ENCODE assay signal across 11 cellular contexts in the genomic region with DNA sequence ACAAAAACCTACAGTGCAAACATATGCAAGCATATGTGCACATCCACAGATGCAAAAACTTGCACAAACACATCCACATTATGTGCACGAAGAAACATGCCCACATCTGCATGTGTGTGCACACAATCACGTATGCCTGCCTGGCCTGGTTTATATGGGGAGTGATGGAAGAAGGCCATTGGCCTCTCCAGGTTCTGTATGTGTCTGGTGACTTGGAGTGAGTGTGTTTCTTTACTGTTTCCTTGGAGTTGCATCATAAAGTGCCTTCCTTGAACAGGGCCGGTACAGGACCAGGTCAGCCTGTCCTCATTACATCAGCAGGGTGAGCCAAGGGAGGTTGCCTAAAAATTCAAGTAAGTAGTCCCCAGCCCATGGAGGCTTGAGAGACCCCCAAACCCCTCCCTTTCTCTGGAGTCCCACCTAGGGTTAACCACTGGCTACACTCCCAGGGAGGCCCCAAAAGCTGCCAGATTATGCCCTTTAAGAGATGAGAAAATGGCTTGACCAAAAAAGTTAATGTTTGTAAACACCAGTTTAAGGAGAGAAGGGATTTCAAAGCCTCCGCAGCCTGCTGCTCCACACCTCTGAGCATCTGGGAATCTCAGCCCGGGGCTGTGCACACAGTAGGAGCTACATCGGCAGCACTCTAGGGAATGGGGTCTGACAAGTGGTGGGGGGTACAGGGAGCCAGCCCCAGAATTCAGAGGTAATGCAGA.
DNase-seq lines count a peak whose midpoint lies in the region; ATAC-seq and TF ChIP-seq lines count a peak whose summit lies in the region.
"Had no signal": no experiment of that assay in that cellular context is flagged by ENCODE, and none has a peak within 500 bp of the region (broad histone marks: within the 10 kb centered on the region; RNA-seq: fewer than 3 reads in every experiment).

No MANE protein-coding gene starts in this region.

- intact Hi-C loops in Caco-2 (cut with micrococcal nuclease; ENCODE audit: unreplicated experiment): loop anchor here (1.0 to 5.0 kb wide), 4 partner anchors 17 to 162 kb away; no protein-coding TSS in a partner anchor

- no peaks in the 10 kb centered on the region for H3K79me2 ChIP-seq in mesendoderm (ENCODE audit: control insufficient read depth, insufficient read depth, low read length)

- CTCF ChIA-PET in Caco-2 (lab: Charles Lee): interaction anchor here (1.1 kb wide), 1 partner anchor 16 kb away, joined by 6 read pairs; no protein-coding TSS in a partner anchor

- H3K18ac ChIP-seq in mesendoderm (ENCODE audit: low read length): peak overlapping the region; percentile 46

- no peak overlapping the region for H4K5ac ChIP-seq in mesendoderm (ENCODE audit: low read length)

- ATAC-seq in GM18511 (IDR thresholded peaks at IDR 0.05; ENCODE audit: unreplicated experiment) (no peak), HG03159 (IDR thresholded peaks at IDR 0.05; ENCODE audit: unreplicated experiment) (no peak), GM18858 (IDR thresholded peaks at IDR 0.05; ENCODE audit: unreplicated experiment) (no peak)

- no peaks in the 10 kb centered on the region for H3K27me3 Mint-ChIP-seq in Caco-2 (ENCODE audit: insufficient read depth, unreplicated experiment)

- no peak overlapping the region for H3K9ac ChIP-seq in mesendoderm (ENCODE audit: low read length)

- H3K9me3 ChIP-seq in Caco-2: no peaks in the 10 kb centered on the region
- H3K9me3 ChIP-seq: MG63, neutrophil had no signal

- H3K4me3 ChIP-seq in Caco-2 (ENCODE audit: low read depth, low read length) (no peak overlapping the region), LNCaP clone FGC (ENCODE audit: low read depth, low read length) (peak overlapping the region; percentile 7; the same call in 1 of the 2 replicates), brain microvascular endothelial cell (ENCODE audit: low read depth, low read length) (no peak overlapping the region), mesendoderm (ENCODE audit: low read length) (no peak overlapping the region)
- H3K4me3 ChIP-seq: MG63 had no signal

- in situ Hi-C loops in brain microvascular endothelial cell (cut with HindIII; ENCODE audit: low pct_ligation_motif_present, low sequenced_read_pairs): no loop called here

- peak overlapping the region; percentile 18 for H3K4me3 Mint-ChIP-seq in Caco-2 (ENCODE audit: unreplicated experiment)

- H2AK5ac ChIP-seq in mesendoderm (ENCODE audit: low read length): no peak overlapping the region

- no peak overlapping the region for H2BK5ac ChIP-seq in mesendoderm (ENCODE audit: low read length)

- no peaks in the 10 kb centered on the region for H3K79me1 ChIP-seq in mesendoderm (ENCODE audit: low read length)

- H3K36me3 ChIP-seq in Caco-2 (ENCODE audit: control insufficient read depth, insufficient read depth, low read length) (no peaks in the 10 kb centered on the region), brain microvascular endothelial cell (replicated peaks) (no peaks in the 10 kb centered on the region), mesendoderm (ENCODE audit: control insufficient read depth, insufficient read depth, low read length) (no peaks in the 10 kb centered on the region)
- H3K36me3 ChIP-seq: MG63, neutrophil had no signal

- POLR2A ChIA-PET in Caco-2 (lab: Charles Lee): interaction anchor here (0.6 to 1.7 kb wide), 2 partner anchors 16 to 106 kb away, joined by 4 to 22 read pairs; no protein-coding TSS in a partner anchor

- peaks cover 22% of the 10 kb centered on the region for H3K4me1 Mint-ChIP-seq in Caco-2 (ENCODE audit: low read depth, unreplicated experiment)

- peak overlapping the region; percentile 94 for H3K27ac Mint-ChIP-seq in Caco-2 (ENCODE audit: unreplicated experiment)

- no peak overlapping the region for H3K23ac ChIP-seq in mesendoderm (ENCODE audit: low read length)

- TF ChIP-seq CTCF in Caco-2 (IDR thresholded peaks at IDR 0.05; ENCODE audit: insufficient read depth in 1 of 2, low read depth in 1 of 2, low read length in 1 of 2, severe bottlenecking in 1 of 2, unreplicated experiment in 1 of 2): no peak
- no peak for TF ChIP-seq CTCF in LNCaP clone FGC (IDR thresholded peaks at IDR 0.05; ENCODE audit: control insufficient read depth, extremely low read depth, insufficient read depth)
- TF ChIP-seq CTCF in brain microvascular endothelial cell (IDR thresholded peaks at IDR 0.05; ENCODE audit: low read depth, low read length, missing control alignments): no peak

- peak overlapping the region; percentile 27 for H3K56ac ChIP-seq in mesendoderm (ENCODE audit: low read length)

- no peak overlapping the region for H4K8ac ChIP-seq in mesendoderm (ENCODE audit: low read depth, low read length)

- peaks cover 39% of the 10 kb centered on the region for H3K4me1 ChIP-seq in Caco-2
- H3K4me1 ChIP-seq in mesendoderm (ENCODE audit: control insufficient read depth, low read depth, low read length): peaks cover 1% of the 10 kb centered on the region

- peak in 1 of 2 experiments; percentile 75 for DNase-seq in Caco-2
- peak; percentile 74 for DNase-seq in LNCaP clone FGC (ENCODE audit: low read depth)
- DNase-seq in brain microvascular endothelial cell: peak; percentile 24
- peak; percentile 88 for DNase-seq in mesendoderm
- no peak for DNase-seq in cerebellar cortex (ENCODE audit: low spot score)
- DNase-seq: MG63; stimulated activated CD4-positive, alpha-beta T cell treated with anti-CD3 and anti-CD28 coated beads, Interleukin-1b, Interleukin-23, amount 100 ng/mL, for 48 hours had no signal

- TSS peak; percentile 82 for BruUV-seq in Caco-2 (replicated peaks; lab: Mats Ljungman, UMichigan)

- no peak overlapping the region for H2BK15ac ChIP-seq in mesendoderm (replicated peaks; ENCODE audit: low read depth)

- H3K9me3 Mint-ChIP-seq in Caco-2 (ENCODE audit: unreplicated experiment): no peaks in the 10 kb centered on the region

- H3K27me3 ChIP-seq in Caco-2 (replicated peaks; ENCODE audit: control insufficient read depth, insufficient read depth, low read length) (no peaks in the 10 kb centered on the region), brain microvascular endothelial cell (replicated peaks) (no peaks in the 10 kb centered on the region), mesendoderm (ENCODE audit: insufficient read depth, low read length, poor library complexity) (no peaks in the 10 kb centered on the region)
- H3K27me3 ChIP-seq: MG63 had no signal

- H3K36me3 Mint-ChIP-seq in Caco-2 (ENCODE audit: insufficient read depth, unreplicated experiment): peaks cover 7% of the 10 kb centered on the region

- H3K4me2 ChIP-seq in mesendoderm (ENCODE audit: low read length): no peak overlapping the region

- H3K27ac ChIP-seq in brain microvascular endothelial cell: no peak overlapping the region
- H3K27ac ChIP-seq in mesendoderm (ENCODE audit: low read depth, low read length): peak overlapping the region; percentile 50
- H3K27ac ChIP-seq: neutrophil had no signal

- peak overlapping the region; percentile 46 for H3K4ac ChIP-seq in mesendoderm (ENCODE audit: low read depth, low read length)

- no peak overlapping the region for H2BK120ac ChIP-seq in mesendoderm (ENCODE audit: low read depth, low read length)

- no CpG with 5 or more reads among the region's 6 CpGs for WGBS in mesendoderm (ENCODE audit: extremely low coverage, insufficient coverage, low lambda C conversion rate)
